ENCODE assay signal across 8 cellular contexts in genomic region chr11:124517314-124517713, GRCh38. TPM values are rescaled to one million over a fixed set of nuclear protein-coding genes. Genes with fewer than 3 reads are reported as not detected.
"Had no signal": no experiment of that assay in that cellular context is flagged by ENCODE, and none has a peak within 500 bp of the region (broad histone marks: within the 10 kb centered on the region; RNA-seq: fewer than 3 reads in every experiment).

No MANE protein-coding gene starts in this region.

- H3K4me3 Mint-ChIP-seq: GM23338, H9 had no signal

- DNase-seq: H9, HCEC 1CT, IMR-90, KG1 had no signal

- ATAC-seq: GM23338 had no signal

- H3K4me3 ChIP-seq: GM23338, K562 had no signal

- H3K9me3 Mint-ChIP-seq: GM23338, H9 had no signal

- H3K27ac Mint-ChIP-seq: GM23338, H9 had no signal

- H3K4me1 Mint-ChIP-seq: GM23338, H9 had no signal

RNA-seq across cellular contexts. Expression of gene OR8B12, which starts 26.1 kb away (rescaled TPM):
- total RNA-seq: GM23338, H1, H9, HT-29, IMR-90, K562 had no signal
- polyA plus RNA-seq: GM23338, H1, IMR-90 had no signal

RNA-seq across cellular contexts. Expression of gene OR8A1, which starts 52.5 kb away (rescaled TPM):
- total RNA-seq: GM23338, H1, H9, HT-29, IMR-90 had no signal
- polyA plus RNA-seq: GM23338, H1, IMR-90 had no signal
